14 cellular contexts compared by ENCODE assay signal in the genomic region with DNA sequence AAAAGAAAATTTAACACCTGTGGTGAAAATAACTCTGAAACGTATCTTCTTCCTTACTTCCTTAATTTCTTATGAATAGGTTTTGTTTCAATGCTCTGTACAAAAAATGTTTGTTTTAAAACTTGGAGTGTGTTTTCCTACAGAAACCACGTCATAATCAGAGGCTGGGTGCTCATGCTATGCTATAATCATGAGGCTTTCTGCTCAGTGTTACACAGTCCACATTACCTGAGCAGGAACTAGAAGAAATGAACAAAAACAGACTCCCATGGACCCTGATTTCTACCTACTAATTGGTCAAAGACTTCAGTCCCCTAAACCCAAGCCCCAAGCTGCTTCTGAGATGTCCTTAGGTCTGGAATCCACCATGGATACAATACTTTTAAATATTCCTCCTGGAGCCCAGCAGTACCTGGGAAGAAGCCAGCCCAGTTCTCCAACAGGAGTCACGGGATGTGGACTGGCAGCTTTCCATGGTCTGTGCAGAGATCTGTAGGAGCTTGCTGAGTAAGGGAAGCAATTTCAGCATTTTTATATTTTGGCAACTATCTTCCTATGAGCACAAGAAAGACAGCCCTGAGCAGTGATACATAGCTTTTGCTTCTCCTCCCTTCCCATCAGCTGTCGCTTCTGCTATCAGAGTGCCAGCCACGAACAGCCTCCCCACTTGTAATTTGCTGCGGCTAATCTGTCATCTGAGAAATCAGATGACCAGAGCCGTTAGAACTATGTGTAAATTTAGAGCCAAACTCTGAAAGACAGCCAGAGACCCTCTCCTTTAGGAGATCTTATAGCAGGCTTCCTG.
A peak's percentile ranks its signal among the peaks of the same experiment; 100 is the strongest.
DNase-seq lines count a peak whose midpoint lies in the region; ATAC-seq, FAIRE-seq and TF ChIP-seq lines count a peak whose summit lies in the region.
"Had no signal": no experiment of that assay in that cellular context is flagged by ENCODE, and none has a peak within 500 bp of the region (broad histone marks: within the 10 kb centered on the region; RNA-seq: fewer than 3 reads in every experiment).

No MANE protein-coding gene starts in this region.

- H3K27me3 ChIP-seq in bronchial epithelial cell (ENCODE audit: control insufficient read depth, insufficient read depth, low read length) (no peaks in the 10 kb centered on the region), lower lobe of right lung (ENCODE audit: low read depth) (no peaks in the 10 kb centered on the region), brain microvascular endothelial cell (replicated peaks) (no peaks in the 10 kb centered on the region)

- no peak overlapping the region for H3K27ac Mint-ChIP-seq in activated CD4-positive, alpha-beta T cell treated with anti-CD3 and anti-CD28 coated beads for 36 hours
- H3K27ac Mint-ChIP-seq: memory B cell, type B pancreatic cell had no signal

- ATAC-seq in lower lobe of right lung: peak; percentile 55 to 62
- no peak for ATAC-seq in activated CD4-positive, CD25-positive, alpha-beta regulatory T cell treated with anti-CD3 and anti-CD28 coated beads, Interleukin-2, amount 50 U/mL, for 24 hours
- ATAC-seq in activated CD4-positive, alpha-beta T cell treated with anti-CD3 and anti-CD28 coated beads for 36 hours: no peak
- ATAC-seq: GM12878, SK-N-SH treated with all-trans-retinoic acid at 6 μM for 48 hours had no signal

- intact Hi-C loops in lower lobe of right lung (cut with DNase I): no loop called here
- intact Hi-C loops in activated CD4-positive, alpha-beta T cell treated with anti-CD3 and anti-CD28 coated beads for 36 hours (cut with DNase I, micrococcal nuclease): no loop called here

- POLR2A ChIA-PET in activated CD4-positive, alpha-beta T cell treated with anti-CD3 and anti-CD28 coated beads for 36 hours (lab: Charles Lee): no interaction called here

- H3K4me3 Mint-ChIP-seq in activated CD4-positive, alpha-beta T cell treated with anti-CD3 and anti-CD28 coated beads for 36 hours: no peak overlapping the region
- H3K4me3 Mint-ChIP-seq: memory B cell, type B pancreatic cell had no signal

- no peak for TF ChIP-seq CTCF in bronchial epithelial cell (IDR thresholded peaks at IDR 0.05; ENCODE audit: insufficient read depth, low read length, severe bottlenecking)
- TF ChIP-seq CTCF in lower lobe of right lung (IDR thresholded peaks at IDR 0.05): no peak
- TF ChIP-seq CTCF in brain microvascular endothelial cell (IDR thresholded peaks at IDR 0.05; ENCODE audit: low read depth, low read length, missing control alignments): no peak

- no peaks in the 10 kb centered on the region for H3K4me1 ChIP-seq in lower lobe of right lung

- no peaks in the 10 kb centered on the region for H3K9me3 ChIP-seq in lower lobe of right lung

- DNase-seq in NCI-H446 (lab: John Stamatoyannopoulos, UW): peak; percentile 61 to 87
- DNase-seq in bronchial epithelial cell (ENCODE audit: low read depth): peak; percentile 26
- DNase-seq in lower lobe of right lung: peak; percentile 60
- peak; percentile 32 for DNase-seq in superior temporal gyrus (ENCODE audit: extremely low spot score)
- DNase-seq in brain microvascular endothelial cell: no peak
- DNase-seq in activated CD4-positive, alpha-beta T cell treated with anti-CD3 and anti-CD28 coated beads for 36 hours: no peak
- DNase-seq: activated naive CD4-positive, alpha-beta T cell; EL had no signal

- no peak overlapping the region for H3K27ac ChIP-seq in lower lobe of right lung
- no peak overlapping the region for H3K27ac ChIP-seq in brain microvascular endothelial cell

- in situ Hi-C loops in brain microvascular endothelial cell (cut with HindIII; ENCODE audit: low pct_ligation_motif_present, low sequenced_read_pairs): no loop called here

- CTCF ChIA-PET in activated CD4-positive, alpha-beta T cell treated with anti-CD3 and anti-CD28 coated beads for 36 hours (lab: Charles Lee): no interaction called here

- H3K4me3 ChIP-seq in bronchial epithelial cell (ENCODE audit: low read depth, low read length) (no peak overlapping the region), lower lobe of right lung (no peak overlapping the region), brain microvascular endothelial cell (ENCODE audit: low read depth, low read length) (no peak overlapping the region)
- H3K4me3 ChIP-seq: GM12878 had no signal

- FAIRE-seq in bronchial epithelial cell (lab: Jason Lieb, UNC): no peak
- FAIRE-seq: colon, GM12878 had no signal

- H3K9me3 Mint-ChIP-seq in activated CD4-positive, alpha-beta T cell treated with anti-CD3 and anti-CD28 coated beads for 36 hours (ENCODE audit: low read depth): no peaks in the 10 kb centered on the region
- H3K9me3 Mint-ChIP-seq: type B pancreatic cell had no signal

- peaks cover 4% of the 10 kb centered on the region for H3K27me3 Mint-ChIP-seq in activated CD4-positive, alpha-beta T cell treated with anti-CD3 and anti-CD28 coated beads for 36 hours
- H3K27me3 Mint-ChIP-seq: type B pancreatic cell had no signal

- no peaks in the 10 kb centered on the region for H3K4me1 Mint-ChIP-seq in activated CD4-positive, alpha-beta T cell treated with anti-CD3 and anti-CD28 coated beads for 36 hours
- H3K4me1 Mint-ChIP-seq: memory B cell had no signal

- no peaks in the 10 kb centered on the region for H3K36me3 Mint-ChIP-seq in activated CD4-positive, alpha-beta T cell treated with anti-CD3 and anti-CD28 coated beads for 36 hours (ENCODE audit: low read depth)
- H3K36me3 Mint-ChIP-seq: memory B cell, type B pancreatic cell had no signal

- H3K36me3 ChIP-seq in bronchial epithelial cell (ENCODE audit: control insufficient read depth, insufficient read depth, low read length) (no peaks in the 10 kb centered on the region), lower lobe of right lung (no peaks in the 10 kb centered on the region), brain microvascular endothelial cell (replicated peaks) (no peaks in the 10 kb centered on the region)

Comparison
In these comparisons a context has a peak if more than half of its experiments do, and no peak if none do; other contexts are left out.
1. DNase-seq: peak in NCI-H446 (2 of 2), bronchial epithelial cell (single experiment), lower lobe of right lung (single experiment) and superior temporal gyrus (single experiment); none in brain microvascular endothelial cell (single experiment) and activated CD4-positive, alpha-beta T cell treated with anti-CD3 and anti-CD28 coated beads for 36 hours (single experiment).
2. ATAC-seq: peak in lower lobe of right lung (2 of 2); none in activated CD4-positive, CD25-positive, alpha-beta regulatory T cell treated with anti-CD3 and anti-CD28 coated beads, Interleukin-2, amount 50 U/mL, for 24 hours (0 of 2) and activated CD4-positive, alpha-beta T cell treated with anti-CD3 and anti-CD28 coated beads for 36 hours (single experiment).